10 cellular contexts compared by ENCODE assay signal in the genomic region with DNA sequence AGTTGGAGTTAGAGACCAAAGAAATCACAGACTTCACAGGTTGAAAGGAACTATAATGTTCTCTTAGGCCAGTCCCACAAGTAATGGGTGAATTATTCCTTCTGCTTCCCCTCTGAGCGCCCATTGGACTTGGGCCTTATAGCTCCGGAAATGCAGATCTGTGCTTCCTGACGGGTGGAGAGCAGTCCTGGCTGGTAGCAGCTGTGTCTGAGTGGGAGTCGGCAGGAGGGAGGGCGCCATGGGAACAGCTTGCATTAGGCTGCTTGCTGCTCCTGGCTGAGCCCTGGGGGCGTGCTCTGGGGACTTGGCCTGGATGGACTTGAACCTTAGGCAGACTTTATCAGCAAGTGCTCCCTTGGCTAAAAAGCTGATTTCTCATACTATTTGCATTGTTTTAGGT. TPM values are rescaled to one million over a fixed set of nuclear protein-coding genes. Genes with fewer than 3 reads are reported as not detected.
DNase-seq lines count a peak whose midpoint lies in the region; ATAC-seq, FAIRE-seq and TF ChIP-seq lines count a peak whose summit lies in the region.
"Had no signal": no experiment of that assay in that cellular context is flagged by ENCODE, and none has a peak within 500 bp of the region (broad histone marks: within the 10 kb centered on the region; RNA-seq: fewer than 3 reads in every experiment).

No MANE protein-coding gene starts in this region.

- TF ChIP-seq POLR2A in K562 (conservative IDR thresholded peaks at IDR 0.05): no peak

- peak; percentile 69 for FAIRE-seq in K562 (lab: Jason Lieb, UNC)

- no peaks in the 10 kb centered on the region for H4K20me1 ChIP-seq in K562 (replicated peaks; ENCODE audit: control insufficient read depth, insufficient read depth, low read length)

- H3K4me1 ChIP-seq in K562 (replicated peaks in 1 of 2; ENCODE audit: control insufficient read depth in 2 of 2, insufficient read depth in 2 of 2, low read length in 2 of 2): peaks cover 4 to 13% of the 10 kb centered on the region in 2 experiments

- no TSS peak for BruUV-seq in K562 (replicated peaks; lab: Mats Ljungman, UMichigan)

- DNase-seq in D341Med (ENCODE audit: low spot score) (peak; percentile 78), NCI-H1694 treated with DMSO at 0.1 percent for 48 hours (lab: John Stamatoyannopoulos, UW) (peak; percentile 44), K562 (ENCODE audit: extremely low read depth in 1 of 4, low spot score in 3 of 4) (peak; percentile 44 to 85 (median 70)), lung microvascular endothelial cell (ENCODE audit: low read depth in 2 of 2) (peak; percentile 58 to 86), C1 segment of cervical spinal cord (lab: John Stamatoyannopoulos, UW) (no peak), globus pallidus (ENCODE audit: low spot score) (no peak), T1000 (lab: John Stamatoyannopoulos, UW) (no peak)
- no peak for DNase-seq in activated effector memory CD4-positive, alpha-beta T cell treated with Interleukin-2 at 50 U/mL for 16 hours
- DNase-seq: activated CD4-positive, alpha-beta T cell treated with anti-CD3 and anti-CD28 coated beads, Interleukin-2, amount 10 ng/mL, durations not matched to agents 7 days and 5 days; GDM1 had no signal

- peak overlapping the region; percentile 87 for H2AFZ ChIP-seq in K562 (ENCODE audit: low read depth, low read length)

- H3K9me3 ChIP-seq in K562 (replicated peaks; ENCODE audit: control insufficient read depth, insufficient read depth, low read depth, low read length): no peaks in the 10 kb centered on the region

- no peaks in the 10 kb centered on the region for H3K79me2 ChIP-seq in K562 (ENCODE audit: control insufficient read depth, insufficient read depth, low read length)

- peak overlapping the region in 1 of 2 experiments; percentile 70; a peak in 2 of 4 replicates for H3K9ac ChIP-seq in K562 (ENCODE audit: insufficient read depth in 1 of 2, low read depth in 2 of 2, low read length in 2 of 2)

- peak overlapping the region; percentile 42; the same call in 1 of the 2 replicates for H3K4me2 ChIP-seq in K562 (ENCODE audit: insufficient read depth, low read length)

- no peak for TF ChIP-seq CTCF in K562 (IDR thresholded peaks at IDR 0.05 in 2 of 3, conservative IDR thresholded peaks at IDR 0.05 in 1 of 3; ENCODE audit: insufficient read depth in 2 of 3, low read depth in 1 of 3, low read length in 3 of 3)

- no peak overlapping the region for H3K4me3 ChIP-seq in K562

- intact Hi-C loops in K562 (cut with micrococcal nuclease): no loop called here

- no peak for TF ChIP-seq EP300 in K562 (IDR thresholded peaks at IDR 0.05; ENCODE audit: low read length)

- peak overlapping the region; percentile 5; the same call in 2 of the 3 replicates for H3K27ac ChIP-seq in K562 (ENCODE audit: extremely low read depth, low read depth, low read length)

- TF ChIP-seq RAD21 in K562 (CRISPR knock-in tag; conservative IDR thresholded peaks at IDR 0.05 in 1 of 2, IDR thresholded peaks at IDR 0.05 in 1 of 2): peak in 1 of 2 experiments; percentile 12; a peak in 1 of 4 replicates

- no peaks in the 10 kb centered on the region for H3K36me3 ChIP-seq in K562 (ENCODE audit: control insufficient read depth, insufficient read depth, low read length)

- in situ Hi-C loops in K562 (cut with MboI): no loop called here

- WGBS in K562 (ENCODE audit: insufficient coverage, low coverage, missing lambda C conversion rate): 7% methylated on average over 6 of the region's 6 CpGs

- H3K9me1 ChIP-seq in K562 (ENCODE audit: control insufficient read depth, insufficient read depth, low read length): no peaks in the 10 kb centered on the region

- peak; percentile 90 for ATAC-seq in K562

- POLR2A ChIA-PET in K562 (lab: Yijun Ruan, JAX): interaction anchor here (0.7 kb wide), 1 partner anchor 9 kb away, joined by 3 read pairs; no protein-coding TSS in a partner anchor

- H3K27me3 ChIP-seq in K562 (ENCODE audit: control insufficient read depth in 2 of 2, insufficient read depth in 2 of 2, low read length in 2 of 2): no peaks in the 10 kb centered on the region

- CTCF ChIA-PET in K562 (lab: Yijun Ruan, JAX; ENCODE audit: low intra/inter-chr PET ratio): no interaction called here

TF ChIP-seq in K562, 482 proteins besides CTCF, POLR2A, EP300 and RAD21 (continues in another document):
- no peak for TF ChIP-seq ZNF699 (CRISPR knock-in tag; IDR thresholded peaks at IDR 0.05; ENCODE audit: insufficient replicate concordance)
- TF ChIP-seq ARID1B (IDR thresholded peaks at IDR 0.05): 0 out of 2 replicates have a peak, but pooled peaks have one; percentile 11
- TF ChIP-seq, protein P1, sequence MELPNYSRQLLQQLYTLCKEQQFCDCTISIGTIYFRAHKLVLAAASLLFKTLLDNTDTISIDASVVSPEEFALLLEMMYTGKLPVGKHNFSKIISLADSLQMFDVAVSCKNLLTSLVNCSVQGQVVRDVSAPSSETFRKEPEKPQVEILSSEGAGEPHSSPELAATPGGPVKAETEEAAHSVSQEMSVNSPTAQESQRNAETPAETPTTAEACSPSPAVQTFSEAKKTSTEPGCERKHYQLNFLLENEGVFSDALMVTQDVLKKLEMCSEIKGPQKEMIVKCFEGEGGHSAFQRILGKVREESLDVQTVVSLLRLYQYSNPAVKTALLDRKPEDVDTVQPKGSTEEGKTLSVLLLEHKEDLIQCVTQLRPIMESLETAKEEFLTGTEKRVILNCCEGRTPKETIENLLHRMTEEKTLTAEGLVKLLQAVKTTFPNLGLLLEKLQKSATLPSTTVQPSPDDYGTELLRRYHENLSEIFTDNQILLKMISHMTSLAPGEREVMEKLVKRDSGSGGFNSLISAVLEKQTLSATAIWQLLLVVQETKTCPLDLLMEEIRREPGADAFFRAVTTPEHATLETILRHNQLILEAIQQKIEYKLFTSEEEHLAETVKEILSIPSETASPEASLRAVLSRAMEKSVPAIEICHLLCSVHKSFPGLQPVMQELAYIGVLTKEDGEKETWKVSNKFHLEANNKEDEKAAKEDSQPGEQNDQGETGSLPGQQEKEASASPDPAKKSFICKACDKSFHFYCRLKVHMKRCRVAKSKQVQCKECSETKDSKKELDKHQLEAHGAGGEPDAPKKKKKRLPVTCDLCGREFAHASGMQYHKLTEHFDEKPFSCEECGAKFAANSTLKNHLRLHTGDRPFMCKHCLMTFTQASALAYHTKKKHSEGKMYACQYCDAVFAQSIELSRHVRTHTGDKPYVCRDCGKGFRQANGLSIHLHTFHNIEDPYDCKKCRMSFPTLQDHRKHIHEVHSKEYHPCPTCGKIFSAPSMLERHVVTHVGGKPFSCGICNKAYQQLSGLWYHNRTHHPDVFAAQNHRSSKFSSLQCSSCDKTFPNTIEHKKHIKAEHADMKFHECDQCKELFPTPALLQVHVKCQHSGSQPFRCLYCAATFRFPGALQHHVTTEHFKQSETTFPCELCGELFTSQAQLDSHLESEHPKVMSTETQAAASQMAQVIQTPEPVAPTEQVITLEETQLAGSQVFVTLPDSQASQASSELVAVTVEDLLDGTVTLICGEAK (IDR thresholded peaks at IDR 0.05): peak; percentile 54; the same call in 1 of the 2 replicates
- TF ChIP-seq, protein P1 (CRISPR knock-in tag; IDR thresholded peaks at IDR 0.05): no peak
- 0 out of 2 replicates have a peak, but pooled peaks have one; percentile 42 for TF ChIP-seq ETV5 (CRISPR knock-in tag; IDR thresholded peaks at IDR 0.05; ENCODE audit: low read depth)

RNA-seq across cellular contexts. Expression of a gene that starts 18.4 kb away (rescaled TPM):
- total RNA-seq in K562 (2011; cell fraction: chromatin; rRNA removed; ENCODE audit: low replicate concordance): 74.3 and 181 TPM in 2 replicates
- 48.2 and 59.3 TPM in 2 replicates for total RNA-seq in K562 (2011; cell fraction: nucleolus; rRNA removed)
- 75.8 and 76.4 TPM in 2 replicates for total RNA-seq in K562 (2011; cell fraction: nucleoplasm; rRNA removed)
- total RNA-seq in K562 (2014; rRNA removed) (61.1 and 75.3 TPM in 2 replicates), K562 (2014; rRNA removed; fragmentation: Illumina TruSeq; extraction: Trizol) (84.8 and 96.0 TPM in 2 replicates), K562 (2015; rRNA removed; fragmentation: Illumina TruSeq; extraction: Trizol) (82.3 and 89.0 TPM in 2 replicates), K562 (2021) (104 and 108 TPM in 2 replicates), lung microvascular endothelial cell (16.6 and 22.2 TPM in 2 replicates)
- polyA plus RNA-seq in K562 (2011; rRNA removed) (91.5 and 110 TPM in 2 replicates), K562 (2014; fragmentation: Illumina TruSeq; extraction: Trizol) (96.4 and 110 TPM in 2 replicates), K562 (2014; fragmentation: Nextera tagmentation; extraction: Ambion mirVana) (10 to 100 TPM; 21.9 to 31.8 TPM), K562 (2014; rRNA removed) (72.4 and 72.8 TPM in 2 replicates)
- 68.3 and 73.2 TPM in 2 replicates for polyA plus RNA-seq in K562 (2011; cell fraction: cytosol; rRNA removed)
- polyA plus RNA-seq in K562 (2011; cell fraction: nucleus; rRNA removed): 93.8 and 98.5 TPM in 2 replicates
- 48.9 and 59.8 TPM in 2 replicates for polyA plus RNA-seq in K562 (2012)
- 136 and 137 TPM in 2 replicates for polyA minus RNA-seq in K562 (2011; rRNA and poly(A)+ RNA removed)
- polyA minus RNA-seq in K562 (2011; cell fraction: cytosol; rRNA and poly(A)+ RNA removed): 54.4 and 71.0 TPM in 2 replicates
- polyA minus RNA-seq in K562 (2011; cell fraction: nucleus; rRNA and poly(A)+ RNA removed): 37.6 and 61.4 TPM in 2 replicates

Comparison
In these comparisons a context has a peak if more than half of its experiments do, and no peak if none do; other contexts are left out.
1. DNase-seq: peak in D341Med (single experiment), NCI-H1694 treated with DMSO at 0.1 percent for 48 hours (single experiment), K562 (4 of 4) and lung microvascular endothelial cell (2 of 2); none in C1 segment of cervical spinal cord (0 of 14), activated effector memory CD4-positive, alpha-beta T cell treated with Interleukin-2 at 50 U/mL for 16 hours (single experiment), globus pallidus (single experiment) and T1000 (single experiment).